ENCODE assay signal across 6 cellular contexts in the genomic region with DNA sequence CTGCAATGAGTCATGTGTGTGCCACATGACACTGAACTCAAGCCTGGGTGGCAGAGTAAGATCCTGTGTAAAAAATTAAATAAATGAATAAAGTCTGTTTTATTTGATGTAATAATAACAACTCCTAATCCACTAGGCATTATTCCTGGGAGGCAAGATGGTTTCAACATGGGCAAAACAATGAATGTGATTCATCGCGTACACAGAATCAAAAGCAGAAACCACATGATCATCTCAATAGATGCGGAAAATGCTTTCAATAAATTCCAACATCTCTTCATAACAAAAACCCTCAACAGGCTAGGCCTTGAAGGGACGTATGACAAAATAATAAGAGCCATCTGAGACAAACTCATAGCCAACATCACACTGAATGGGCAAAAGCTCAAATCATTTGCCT.
"Had no signal": no experiment of that assay in that cellular context is flagged by ENCODE, and none has a peak within 500 bp of the region (broad histone marks: within the 10 kb centered on the region; RNA-seq: fewer than 3 reads in every experiment).

No MANE protein-coding gene starts in this region.

- H3K4me3 ChIP-seq: GM23248, HAP-1 had no signal

- H3K27ac ChIP-seq: GM23248, HL-60 had no signal

- H3K36me3 ChIP-seq: HAP-1 had no signal

- H3K9ac ChIP-seq: GM23248 had no signal

- DNase-seq: GM23248, GOT3, H7, HFFc6 had no signal

- H3K4me1 ChIP-seq: HAP-1 had no signal

- H2AFZ ChIP-seq: GM23248 had no signal
